In the genomic region with DNA sequence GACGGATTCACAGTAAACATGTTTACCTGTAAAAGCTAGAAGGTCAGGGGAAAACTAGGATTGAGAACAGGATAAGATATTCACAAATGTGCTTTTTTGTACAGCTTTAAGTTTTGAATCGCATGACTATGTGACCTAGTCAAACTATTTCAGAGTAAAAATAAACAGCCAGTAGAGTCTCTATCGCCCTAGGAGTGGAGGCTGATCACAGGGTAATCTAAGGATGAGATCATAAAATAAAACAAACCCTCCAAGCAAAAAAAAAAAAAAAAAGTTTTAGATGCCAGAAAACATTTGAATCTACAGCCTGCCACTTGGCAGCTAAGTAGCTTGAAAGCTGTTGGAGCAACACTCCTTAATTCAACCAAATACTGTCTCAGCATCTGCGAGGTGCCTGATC, we compare ENCODE assay signal across 1 cellular context.
TF ChIP-seq lines count a peak whose summit lies in the region.

No MANE protein-coding gene starts in this region.

TF ChIP-seq in IMR-90, 13 proteins besides CTCF, POLR2A, EP300 and RAD21:
- TF ChIP-seq MXI1 (IDR thresholded peaks at IDR 0.05; ENCODE audit: borderline replicate concordance, low read depth, low read length), result no peak
- no peak for TF ChIP-seq MAFK (IDR thresholded peaks at IDR 0.05; ENCODE audit: low read depth, low read length)
- TF ChIP-seq CEBPB (IDR thresholded peaks at IDR 0.05; ENCODE audit: low read depth, low read length), result no peak
- TF ChIP-seq RFX5 (IDR thresholded peaks at IDR 0.05; ENCODE audit: low read depth, low read length), result no peak
- TF ChIP-seq SMC3 (IDR thresholded peaks at IDR 0.05; ENCODE audit: low read depth, low read length), result no peak
- TF ChIP-seq, protein P1, sequence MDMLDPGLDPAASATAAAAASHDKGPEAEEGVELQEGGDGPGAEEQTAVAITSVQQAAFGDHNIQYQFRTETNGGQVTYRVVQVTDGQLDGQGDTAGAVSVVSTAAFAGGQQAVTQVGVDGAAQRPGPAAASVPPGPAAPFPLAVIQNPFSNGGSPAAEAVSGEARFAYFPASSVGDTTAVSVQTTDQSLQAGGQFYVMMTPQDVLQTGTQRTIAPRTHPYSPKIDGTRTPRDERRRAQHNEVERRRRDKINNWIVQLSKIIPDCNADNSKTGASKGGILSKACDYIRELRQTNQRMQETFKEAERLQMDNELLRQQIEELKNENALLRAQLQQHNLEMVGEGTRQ (IDR thresholded peaks at IDR 0.05; ENCODE audit: low read depth, low read length), result no peak
- TF ChIP-seq MAZ (IDR thresholded peaks at IDR 0.05; ENCODE audit: borderline replicate concordance, low read depth, low read length), result no peak
- no peak for TF ChIP-seq BHLHE40 (IDR thresholded peaks at IDR 0.05; ENCODE audit: low read depth, low read length)
- TF ChIP-seq NFE2L2 (IDR thresholded peaks at IDR 0.05; ENCODE audit: low read depth, low read length), result no peak
- no peak for TF ChIP-seq RCOR1 (IDR thresholded peaks at IDR 0.05; ENCODE audit: insufficient replicate concordance, low read length)
- TF ChIP-seq, protein P2, sequence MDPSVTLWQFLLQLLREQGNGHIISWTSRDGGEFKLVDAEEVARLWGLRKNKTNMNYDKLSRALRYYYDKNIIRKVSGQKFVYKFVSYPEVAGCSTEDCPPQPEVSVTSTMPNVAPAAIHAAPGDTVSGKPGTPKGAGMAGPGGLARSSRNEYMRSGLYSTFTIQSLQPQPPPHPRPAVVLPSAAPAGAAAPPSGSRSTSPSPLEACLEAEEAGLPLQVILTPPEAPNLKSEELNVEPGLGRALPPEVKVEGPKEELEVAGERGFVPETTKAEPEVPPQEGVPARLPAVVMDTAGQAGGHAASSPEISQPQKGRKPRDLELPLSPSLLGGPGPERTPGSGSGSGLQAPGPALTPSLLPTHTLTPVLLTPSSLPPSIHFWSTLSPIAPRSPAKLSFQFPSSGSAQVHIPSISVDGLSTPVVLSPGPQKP (IDR thresholded peaks at IDR 0.05; ENCODE audit: borderline replicate concordance, low read depth, low read length), result no peak
- no peak for TF ChIP-seq CHD1 (IDR thresholded peaks at IDR 0.05; ENCODE audit: low read depth, low read length)
- TF ChIP-seq FOS (IDR thresholded peaks at IDR 0.05; ENCODE audit: low read depth, low read length), result no peak
